In the genomic region with DNA sequence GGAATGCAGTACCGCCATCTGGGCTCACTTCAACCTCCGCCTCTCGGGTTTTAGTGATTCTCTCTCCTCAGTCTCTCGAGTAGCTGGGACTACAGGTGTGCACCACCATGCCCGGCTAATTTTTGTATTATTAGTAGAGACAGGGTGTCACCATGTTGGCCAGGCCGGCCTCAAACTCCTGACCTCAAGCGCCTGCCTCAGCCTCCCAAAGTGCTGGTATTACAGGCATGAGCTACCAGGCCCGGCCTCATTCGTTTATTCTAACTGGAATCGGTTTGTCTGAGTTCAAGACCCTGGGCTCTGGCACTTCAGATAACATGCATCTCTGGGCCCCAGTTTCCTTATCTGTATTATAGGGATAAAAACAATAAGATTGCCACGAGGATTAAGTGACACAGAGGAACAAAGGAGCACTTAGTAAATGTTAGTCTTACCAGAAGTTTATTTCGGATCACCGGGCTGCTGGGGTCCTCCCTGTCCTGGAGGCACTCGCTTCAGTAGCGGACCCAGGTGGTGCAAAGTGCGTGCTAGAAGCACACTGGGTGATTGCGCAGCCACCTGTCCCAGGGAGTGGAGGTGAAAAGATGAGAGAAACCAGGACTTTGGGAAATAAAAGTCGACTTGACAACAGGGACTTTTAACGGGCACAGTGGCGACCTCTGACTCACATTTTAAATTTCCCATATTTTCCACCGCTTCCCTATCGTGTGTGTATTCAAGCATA, we compare ENCODE assay signal across 7 cellular contexts. TPM values are rescaled to one million over a fixed set of nuclear protein-coding genes. Genes with fewer than 3 reads are reported as not detected.
DNase-seq lines count a peak whose midpoint lies in the region; ATAC-seq and TF ChIP-seq lines count a peak whose summit lies in the region.

No MANE protein-coding gene starts in this region.

- H3K4me3 ChIP-seq in HUES48 (ENCODE audit: low read depth, low read length) (peak overlapping the region; percentile 72), heart left ventricle (peak overlapping the region; percentile 28 to 82 (median 68)), psoas muscle (peak overlapping the region; percentile 75)

- H3K36me3 ChIP-seq in HUES48 (ENCODE audit: control insufficient read depth, insufficient read depth, low read length) (no peaks in the 10 kb centered on the region), heart left ventricle (no peaks in the 10 kb centered on the region), psoas muscle (ENCODE audit: insufficient read depth in 1 of 2, low read depth in 1 of 2) (no peaks in the 10 kb centered on the region)

- no peak for ATAC-seq in activated CD8-positive, alpha-beta T cell treated with anti-CD3 and anti-CD28 coated beads, Interleukin-2, amount 10 ng/mL, durations not matched to agents 7 days and 5 days
- peak in 2 of 4 donors; percentile 5 to 6 for ATAC-seq in heart left ventricle
- peak; percentile 13 to 25 (median 20) for ATAC-seq in psoas muscle
- no peak for ATAC-seq in HG03108 (IDR thresholded peaks at IDR 0.05; ENCODE audit: unreplicated experiment)

- TF ChIP-seq CTCF in heart left ventricle (IDR thresholded peaks at IDR 0.05) (no peak), psoas muscle (IDR thresholded peaks at IDR 0.05) (no peak)

- H3K36me3 Mint-ChIP-seq in activated CD8-positive, alpha-beta T cell treated with anti-CD3 and anti-CD28 coated beads, Interleukin-2, amount 10 ng/mL, durations not matched to agents 7 days and 5 days (ENCODE audit: low read depth): no peaks in the 10 kb centered on the region

- H3K4me3 Mint-ChIP-seq in activated CD8-positive, alpha-beta T cell treated with anti-CD3 and anti-CD28 coated beads, Interleukin-2, amount 10 ng/mL, durations not matched to agents 7 days and 5 days: peak overlapping the region; percentile 87

- DNase-seq in activated CD8-positive, alpha-beta T cell treated with anti-CD3 and anti-CD28 coated beads, Interleukin-2, amount 10 ng/mL, durations not matched to agents 7 days and 5 days: no peak
- DNase-seq in heart left ventricle: no peak
- no peak for DNase-seq in psoas muscle
- no peak for DNase-seq in cerebellar nuclear complex (lab: John Stamatoyannopoulos, UW)
- no peak for DNase-seq in NCI-H345 treated with DMSO at 0.1 percent for 48 hours (lab: John Stamatoyannopoulos, UW; ENCODE audit: unreplicated experiment)

- intact Hi-C loops in heart left ventricle (cut with DNase I) (loop anchor here in 4 of 10 donors (2.0 to 5.0 kb wide), 3 partner anchors 37 to 43 kb away; a partner anchor contains a TSS), psoas muscle (cut with DNase I) (loop anchor here in 1 of 2 donors (2.0 kb wide), 1 partner anchor 43 kb away; no protein-coding TSS in a partner anchor)

- H3K4me1 Mint-ChIP-seq in activated CD8-positive, alpha-beta T cell treated with anti-CD3 and anti-CD28 coated beads, Interleukin-2, amount 10 ng/mL, durations not matched to agents 7 days and 5 days (ENCODE audit: low read depth): peaks cover 17% of the 10 kb centered on the region

- H3K27ac ChIP-seq in HUES48 (ENCODE audit: low read depth, low read length) (no peak overlapping the region), heart left ventricle (peak overlapping the region; percentile 67 to 93 (median 80)), psoas muscle (peak overlapping the region; percentile 80)

- POLR2A ChIA-PET in activated CD8-positive, alpha-beta T cell treated with anti-CD3 and anti-CD28 coated beads, Interleukin-2, amount 10 ng/mL, durations not matched to agents 7 days and 5 days (lab: Charles Lee): interaction anchor here (0.6 kb wide), 1 partner anchor 12 kb away, joined by 3 read pairs; no protein-coding TSS in a partner anchor

- CTCF ChIA-PET in activated CD8-positive, alpha-beta T cell treated with anti-CD3 and anti-CD28 coated beads, Interleukin-2, amount 10 ng/mL, durations not matched to agents 7 days and 5 days (lab: Charles Lee): interaction anchor here (0.9 kb wide), 1 partner anchor 42 kb away, joined by 3 read pairs; no protein-coding TSS in a partner anchor

- H3K27ac Mint-ChIP-seq in activated CD8-positive, alpha-beta T cell treated with anti-CD3 and anti-CD28 coated beads, Interleukin-2, amount 10 ng/mL, durations not matched to agents 7 days and 5 days: no peak overlapping the region

- H3K9me3 Mint-ChIP-seq in activated CD8-positive, alpha-beta T cell treated with anti-CD3 and anti-CD28 coated beads, Interleukin-2, amount 10 ng/mL, durations not matched to agents 7 days and 5 days (ENCODE audit: insufficient read depth): no peaks in the 10 kb centered on the region

- 42 to 49% (median 47%) methylated on average over 22 of the region's 22 CpGs for WGBS in heart left ventricle, 4 donors
- 44 to 53% (median 47%) methylated on average over 22 of the region's 22 CpGs for WGBS in psoas muscle, 3 donors

- H3K9me3 ChIP-seq in HUES48 (ENCODE audit: control insufficient read depth, insufficient read depth, low read length) (no peaks in the 10 kb centered on the region), heart left ventricle (no peaks in the 10 kb centered on the region), psoas muscle (no peaks in the 10 kb centered on the region)

- no peak overlapping the region for H3K9ac ChIP-seq in HUES48 (ENCODE audit: low read depth, low read length)

- no peak for TF ChIP-seq POLR2A in heart left ventricle (IDR thresholded peaks at IDR 0.05)

- peaks cover 4% of the 10 kb centered on the region for H3K27me3 ChIP-seq in HUES48 (ENCODE audit: control insufficient read depth, insufficient read depth, low read length)
- H3K27me3 ChIP-seq in heart left ventricle: no peaks in the 10 kb centered on the region
- H3K27me3 ChIP-seq in psoas muscle (ENCODE audit: insufficient read depth in 3 of 3, low read length in 2 of 3): no peaks in the 10 kb centered on the region

- H3K27me3 Mint-ChIP-seq in activated CD8-positive, alpha-beta T cell treated with anti-CD3 and anti-CD28 coated beads, Interleukin-2, amount 10 ng/mL, durations not matched to agents 7 days and 5 days (ENCODE audit: low read depth): peaks cover 8% of the 10 kb centered on the region

- H3K4me1 ChIP-seq in HUES48 (ENCODE audit: control insufficient read depth, insufficient read depth, low read length) (peaks cover 3% of the 10 kb centered on the region; the same call in 1 of the 2 replicates), heart left ventricle (peaks cover 5 to 66% (median 42%) of the 10 kb centered on the region in 12 donors), psoas muscle (peaks cover 66% of the 10 kb centered on the region)

RNA-seq across cellular contexts. Expression of a gene that starts 37.5 kb away (rescaled TPM):
- 10 to 100 TPM; 11.9 to 14.8 TPM for total RNA-seq in activated CD8-positive, alpha-beta T cell treated with anti-CD3 and anti-CD28 coated beads, Interleukin-2, amount 10 ng/mL, durations not matched to agents 7 days and 5 days
- total RNA-seq in heart left ventricle (100 to 1,000 TPM in 6 of 9 donors, 10 to 100 TPM in 3; 77.3 to 176 (median 135) TPM), psoas muscle (100 to 1,000 TPM; 113 to 503 (median 331) TPM)
- polyA plus RNA-seq in heart left ventricle (100 to 1,000 TPM in 1 of 2 donors, 10 to 100 TPM in 1; 29.9 to 119 TPM), psoas muscle (100 to 1,000 TPM in 2 of 3 donors, 10 to 100 TPM in 1; 27.0 to 275 (median 136) TPM)

RNA-seq across cellular contexts. Expression of a gene that starts 56.5 kb away (rescaled TPM):
- total RNA-seq in activated CD8-positive, alpha-beta T cell treated with anti-CD3 and anti-CD28 coated beads, Interleukin-2, amount 10 ng/mL, durations not matched to agents 7 days and 5 days: 10 to 100 TPM; 61.5 to 66.8 TPM
- total RNA-seq in heart left ventricle (10 to 100 TPM; 20.9 to 37.8 (median 25.3) TPM), psoas muscle (10 to 100 TPM; 40.4 to 68.9 (median 42.1) TPM)
- polyA plus RNA-seq in heart left ventricle (10 to 100 TPM; 14.5 to 27.8 TPM), psoas muscle (10 to 100 TPM; 34.3 to 93.1 (median 36.7) TPM)

Comparison
In these comparisons a context has a peak if more than half of its experiments do, and no peak if none do; other contexts are left out.
1. ATAC-seq: peak in psoas muscle (4 of 4); none in activated CD8-positive, alpha-beta T cell treated with anti-CD3 and anti-CD28 coated beads, Interleukin-2, amount 10 ng/mL, durations not matched to agents 7 days and 5 days (single experiment) and HG03108 (single experiment).
2. RNA of a gene that starts 37.5 kb away (total RNA-seq): 113 to 503 TPM in psoas muscle and 77.3 to 176 TPM in heart left ventricle; 11.9 to 14.8 TPM in activated CD8-positive, alpha-beta T cell treated with anti-CD3 and anti-CD28 coated beads, Interleukin-2, amount 10 ng/mL, durations not matched to agents 7 days and 5 days; every median in the first group is over 4 times any median in the second.
3. Peak in every context shown above with its lines, with median percentiles within 50 percentile points of each other: H3K4me3 ChIP-seq.